ENCODE assay signal across 9 cellular contexts in the genomic region with DNA sequence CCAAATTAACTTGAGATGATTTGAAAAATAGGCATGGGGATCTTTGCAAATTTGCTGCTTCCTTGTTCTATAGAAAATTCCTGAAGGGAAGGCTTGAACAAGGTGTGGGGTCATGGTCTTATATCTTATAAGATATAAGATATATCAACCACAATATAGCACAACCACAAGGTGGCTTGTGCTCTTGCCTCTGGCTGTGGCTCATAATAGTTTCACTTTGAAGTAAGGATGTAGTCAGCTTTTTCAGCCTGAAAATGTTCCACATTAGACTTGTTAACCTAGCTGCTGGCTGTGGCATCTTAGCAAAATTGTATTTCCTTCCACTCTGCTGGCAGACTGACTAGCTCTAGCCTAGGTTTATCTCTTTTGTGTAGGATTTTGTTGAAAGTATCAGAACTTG.
DNase-seq lines count a peak whose midpoint lies in the region; ATAC-seq and TF ChIP-seq lines count a peak whose summit lies in the region.
"Had no signal": no experiment of that assay in that cellular context is flagged by ENCODE, and none has a peak within 500 bp of the region (broad histone marks: within the 10 kb centered on the region; RNA-seq: fewer than 3 reads in every experiment).

No MANE protein-coding gene starts in this region.

- H3K4me1 Mint-ChIP-seq in activated CD4-positive, alpha-beta T cell treated with anti-CD3 and anti-CD28 coated beads, Interleukin-2, amount 10 ng/mL, durations not matched to agents 7 days and 5 days = peaks cover 54% of the 10 kb centered on the region
- no peaks in the 10 kb centered on the region for H3K4me1 Mint-ChIP-seq in central memory CD8-positive, alpha-beta T cell
- H3K4me1 Mint-ChIP-seq: B cell had no signal

- TF ChIP-seq CTCF in retinal pigment epithelial cell (conservative IDR thresholded peaks at IDR 0.05; ENCODE audit: low read depth, low read length) = peak; percentile 31
- TF ChIP-seq CTCF in dorsolateral prefrontal cortex (IDR thresholded peaks at IDR 0.05 in 54 of 56, conservative IDR thresholded peaks at IDR 0.05 in 2 of 56; ENCODE audit: low read depth in 1 of 56, partially characterized antibody in 56 of 56) = no peak

- DNase-seq in activated CD4-positive, alpha-beta T cell treated with anti-CD3 and anti-CD28 coated beads, Interleukin-2, amount 10 ng/mL, durations not matched to agents 7 days and 5 days = peak; percentile 49
- no peak for DNase-seq in activated CD4-positive, alpha-beta T cell treated with anti-CD3 and anti-CD28 coated beads, Interleukin-2, amount 50 U/mL, for 48 hours
- DNase-seq in OCI-M1 (lab: John Stamatoyannopoulos, UW) = peak; percentile 32
- DNase-seq in central memory CD8-positive, alpha-beta T cell (ENCODE audit: low spot score in 2 of 2) = no peak
- DNase-seq in retinal pigment epithelial cell (ENCODE audit: low read depth) = no peak
- DNase-seq in dorsolateral prefrontal cortex = no peak

- peak overlapping the region; percentile 80 for H3K27ac Mint-ChIP-seq in activated CD4-positive, alpha-beta T cell treated with anti-CD3 and anti-CD28 coated beads, Interleukin-2, amount 10 ng/mL, durations not matched to agents 7 days and 5 days
- no peak overlapping the region for H3K27ac Mint-ChIP-seq in central memory CD8-positive, alpha-beta T cell (ENCODE audit: low read depth)
- H3K27ac Mint-ChIP-seq: B cell had no signal

- H3K27me3 ChIP-seq in dorsolateral prefrontal cortex = no peaks in the 10 kb centered on the region

- CTCF ChIA-PET in activated CD4-positive, alpha-beta T cell treated with anti-CD3 and anti-CD28 coated beads, Interleukin-2, amount 10 ng/mL, durations not matched to agents 7 days and 5 days (lab: Charles Lee) = no interaction called here

- no peak overlapping the region for H3K4me3 Mint-ChIP-seq in activated CD4-positive, alpha-beta T cell treated with anti-CD3 and anti-CD28 coated beads, Interleukin-2, amount 10 ng/mL, durations not matched to agents 7 days and 5 days
- no peak overlapping the region for H3K4me3 Mint-ChIP-seq in central memory CD8-positive, alpha-beta T cell
- H3K4me3 Mint-ChIP-seq: B cell had no signal

- H3K4me3 ChIP-seq in retinal pigment epithelial cell (ENCODE audit: low read length) (no peak overlapping the region), dorsolateral prefrontal cortex (no peak overlapping the region)

- H3K9me3 Mint-ChIP-seq in activated CD4-positive, alpha-beta T cell treated with anti-CD3 and anti-CD28 coated beads, Interleukin-2, amount 10 ng/mL, durations not matched to agents 7 days and 5 days = peaks cover 2% of the 10 kb centered on the region
- H3K9me3 Mint-ChIP-seq in central memory CD8-positive, alpha-beta T cell = no peaks in the 10 kb centered on the region

- H3K27me3 Mint-ChIP-seq in activated CD4-positive, alpha-beta T cell treated with anti-CD3 and anti-CD28 coated beads, Interleukin-2, amount 10 ng/mL, durations not matched to agents 7 days and 5 days = peaks cover 2% of the 10 kb centered on the region
- no peaks in the 10 kb centered on the region for H3K27me3 Mint-ChIP-seq in central memory CD8-positive, alpha-beta T cell
- H3K27me3 Mint-ChIP-seq: B cell had no signal

- POLR2A ChIA-PET in activated CD4-positive, alpha-beta T cell treated with anti-CD3 and anti-CD28 coated beads, Interleukin-2, amount 10 ng/mL, durations not matched to agents 7 days and 5 days (lab: Charles Lee) = interaction anchor here (0.8 kb wide), 1 partner anchor 83 kb away, joined by 3 read pairs; no protein-coding TSS in a partner anchor

- no peak overlapping the region for H3K27ac ChIP-seq in dorsolateral prefrontal cortex

- intact Hi-C loops in dorsolateral prefrontal cortex (cut with DNase I) = no loop called here

- H3K36me3 Mint-ChIP-seq in activated CD4-positive, alpha-beta T cell treated with anti-CD3 and anti-CD28 coated beads, Interleukin-2, amount 10 ng/mL, durations not matched to agents 7 days and 5 days (ENCODE audit: low read depth) = no peaks in the 10 kb centered on the region
- H3K36me3 Mint-ChIP-seq in central memory CD8-positive, alpha-beta T cell (ENCODE audit: insufficient read depth) = no peaks in the 10 kb centered on the region

- peak; percentile 44 for ATAC-seq in central memory CD8-positive, alpha-beta T cell (replicated peaks; ENCODE audit: extremely low read depth, poor library complexity, severe bottlenecking)
- no peak for ATAC-seq in HG02571 (IDR thresholded peaks at IDR 0.05; ENCODE audit: unreplicated experiment)
- ATAC-seq in HG03175 (IDR thresholded peaks at IDR 0.05; ENCODE audit: unreplicated experiment) = no peak

Comparison
In these comparisons a context has a peak if more than half of its experiments do, and no peak if none do; other contexts are left out.
1. DNase-seq: peak in activated CD4-positive, alpha-beta T cell treated with anti-CD3 and anti-CD28 coated beads, Interleukin-2, amount 10 ng/mL, durations not matched to agents 7 days and 5 days (single experiment) and OCI-M1 (single experiment); none in activated CD4-positive, alpha-beta T cell treated with anti-CD3 and anti-CD28 coated beads, Interleukin-2, amount 50 U/mL, for 48 hours (0 of 2), central memory CD8-positive, alpha-beta T cell (0 of 2), retinal pigment epithelial cell (single experiment) and dorsolateral prefrontal cortex (0 of 10).